Comparison of ENCODE assay signal across 15 cellular contexts in genomic region chr6:147936703-147937102, GRCh38.
DNase-seq lines count a peak whose midpoint lies in the region; TF ChIP-seq lines count a peak whose summit lies in the region.
"Had no signal": no experiment of that assay in that cellular context is flagged by ENCODE, and none has a peak within 500 bp of the region (broad histone marks: within the 10 kb centered on the region; RNA-seq: fewer than 3 reads in every experiment).

No MANE protein-coding gene starts in this region.

- TF ChIP-seq POLR2A in breast epithelium (IDR thresholded peaks at IDR 0.05) (no peak), vagina (IDR thresholded peaks at IDR 0.05) (no peak)

- H3K27ac ChIP-seq in breast epithelium (peak overlapping the region; percentile 34 to 61), vagina (no peak overlapping the region), coronary artery (no peak overlapping the region)
- H3K27ac ChIP-seq: 22Rv1, A549, C4-2B had no signal

- no peak overlapping the region for H3K4me3 ChIP-seq in breast epithelium
- no peak overlapping the region for H3K4me3 ChIP-seq in epithelial cell of esophagus (ENCODE audit: low read length)
- no peak overlapping the region for H3K4me3 ChIP-seq in vagina
- H3K4me3 ChIP-seq in coronary artery = no peak overlapping the region
- H3K4me3 ChIP-seq: A549 had no signal

- H3K4me1 ChIP-seq in breast epithelium = no peaks in the 10 kb centered on the region
- no peaks in the 10 kb centered on the region for H3K4me1 ChIP-seq in vagina
- H3K4me1 ChIP-seq: A549 had no signal

- no peak overlapping the region for H3K27ac Mint-ChIP-seq in MCF 10A (ENCODE audit: low read depth, unreplicated experiment)
- H3K27ac Mint-ChIP-seq: CD4-positive, alpha-beta T cell; H9 had no signal

- H3K9me3 ChIP-seq in breast epithelium (no peaks in the 10 kb centered on the region), vagina (no peaks in the 10 kb centered on the region)
- H3K9me3 ChIP-seq: A549, Caco-2 had no signal

- POLR2A ChIA-PET in MCF 10A (lab: Yijun Ruan, JAX) = interaction anchor here (0.7 to 1.6 kb wide), 2 partner anchors 13 to 37 kb away, joined by 3 to 4 read pairs; no protein-coding TSS in a partner anchor

- H3K27me3 ChIP-seq in breast epithelium = no peaks in the 10 kb centered on the region
- H3K27me3 ChIP-seq in vagina = no peaks in the 10 kb centered on the region

- no peaks in the 10 kb centered on the region for H3K27me3 Mint-ChIP-seq in MCF 10A (ENCODE audit: insufficient read depth, unreplicated experiment)
- H3K27me3 Mint-ChIP-seq: CD4-positive, alpha-beta T cell had no signal

- H3K4me1 Mint-ChIP-seq in MCF 10A (ENCODE audit: insufficient read depth, unreplicated experiment) = peaks cover 53% of the 10 kb centered on the region

- no peaks in the 10 kb centered on the region for H3K36me3 Mint-ChIP-seq in MCF 10A (ENCODE audit: insufficient read depth, unreplicated experiment)

- no peaks in the 10 kb centered on the region for H3K9me3 Mint-ChIP-seq in MCF 10A (ENCODE audit: unreplicated experiment)
- H3K9me3 Mint-ChIP-seq: CD4-positive, alpha-beta T cell; H9 had no signal

- intact Hi-C loops in breast epithelium (cut with DNase I; ENCODE audit: low total_unique reads) = no loop called here
- intact Hi-C loops in MCF 10A (cut with micrococcal nuclease) = no loop called here
- intact Hi-C loops in vagina (cut with DNase I) = no loop called here

- H3K36me3 ChIP-seq in breast epithelium (no peaks in the 10 kb centered on the region), vagina (no peaks in the 10 kb centered on the region)

- no peak for DNase-seq in breast epithelium (ENCODE audit: low spot score in 2 of 2)
- no peak for DNase-seq in MCF 10A (ENCODE audit: unreplicated experiment)
- DNase-seq in M059J (ENCODE audit: low read depth) = peak; percentile 63
- DNase-seq in epithelial cell of esophagus (ENCODE audit: low read depth) = peak; percentile 45
- DNase-seq in EL = no peak
- no peak for DNase-seq in vagina (ENCODE audit: extremely low spot score in 2 of 2)
- no peak for DNase-seq in coronary artery (ENCODE audit: low spot score)
- DNase-seq: AML-193; Caco-2; CD4-positive, alpha-beta T cell; GF-D8; H9 had no signal

- CTCF ChIA-PET in MCF 10A (lab: Yijun Ruan, JAX) = interaction anchor here (1.1 kb wide), 1 partner anchor 432 kb away, joined by 3 read pairs; no protein-coding TSS in a partner anchor

- no peak overlapping the region for H3K4me3 Mint-ChIP-seq in MCF 10A (ENCODE audit: unreplicated experiment)
- H3K4me3 Mint-ChIP-seq: CD4-positive, alpha-beta T cell; H9 had no signal

- TF ChIP-seq CTCF in breast epithelium (IDR thresholded peaks at IDR 0.05) (no peak), MCF 10A (IDR thresholded peaks at IDR 0.05; ENCODE audit: unreplicated experiment) (no peak), epithelial cell of esophagus (IDR thresholded peaks at IDR 0.05; ENCODE audit: insufficient read depth, low read depth, low read length, missing control alignments) (no peak), vagina (IDR thresholded peaks at IDR 0.05) (no peak), coronary artery (IDR thresholded peaks at IDR 0.05) (no peak)

- BruUV-seq in MCF 10A (replicated peaks; lab: Mats Ljungman, UMichigan) = no TSS peak

Comparison
In these comparisons a context has a peak if more than half of its experiments do, and no peak if none do; other contexts are left out.
1. DNase-seq: peak in M059J (single experiment) and epithelial cell of esophagus (single experiment); none in breast epithelium (0 of 2), MCF 10A (single experiment), EL (single experiment), vagina (0 of 2) and coronary artery (single experiment).
2. H3K27ac ChIP-seq: peak in breast epithelium (2 of 2); none in vagina (single experiment) and coronary artery (0 of 2).